Comparison of ENCODE assay signal across 8 cellular contexts in genomic region chr12:85866929-85867776, GRCh38. TPM values are rescaled to one million over a fixed set of nuclear protein-coding genes. Genes with fewer than 3 reads are reported as not detected.
A peak's percentile ranks its signal among the peaks of the same experiment; 100 is the strongest.
DNase-seq lines count a peak whose midpoint lies in the region; ATAC-seq, FAIRE-seq and TF ChIP-seq lines count a peak whose summit lies in the region.

No MANE protein-coding gene starts in this region.

- H3K4me3 ChIP-seq in PC-9 (no peak overlapping the region), epithelial cell of proximal tubule (ENCODE audit: low read depth, low read length) (no peak overlapping the region)

- no peak overlapping the region for H3K27ac ChIP-seq in PC-9

- no peak overlapping the region for H3K4me2 ChIP-seq in PC-9

- H3F3A ChIP-seq in PC-9 (ENCODE audit: insufficient read depth, low read depth) = no peaks in the 10 kb centered on the region

- H3K9me3 Mint-ChIP-seq in activated naive CD8-positive, alpha-beta T cell treated with anti-CD3 and anti-CD28 coated beads, Interleukin-2, amount 10 ng/mL, durations not matched to agents 7 days and 5 days = no peaks in the 10 kb centered on the region
- H3K9me3 Mint-ChIP-seq in activated naive CD8-positive, alpha-beta T cell treated with anti-CD3 and anti-CD28 coated beads for 36 hours = no peaks in the 10 kb centered on the region
- H3K9me3 Mint-ChIP-seq in nephron = no peaks in the 10 kb centered on the region

- TF ChIP-seq CTCF in PC-9 (conservative IDR thresholded peaks at IDR 0.05) = peak; percentile 87
- peak; percentile 84 for TF ChIP-seq CTCF in epithelial cell of proximal tubule (conservative IDR thresholded peaks at IDR 0.05; ENCODE audit: low read depth, low read length)
- TF ChIP-seq CTCF in nephron (IDR thresholded peaks at IDR 0.05; ENCODE audit: unreplicated experiment in 3 of 3) = peak; percentile 78 to 87 (median 80)

- no TSS peak for BruUV-seq in PC-9 (replicated peaks; lab: Mats Ljungman, UMichigan)

- H3K27me3 ChIP-seq in PC-9 (ENCODE audit: insufficient read depth, low read depth) = no peaks in the 10 kb centered on the region

- POLR2A ChIA-PET in activated naive CD8-positive, alpha-beta T cell treated with anti-CD3 and anti-CD28 coated beads, Interleukin-2, amount 10 ng/mL, durations not matched to agents 7 days and 5 days (lab: Charles Lee) = interaction anchor here (0.6 kb wide), 1 partner anchor 403 kb away, joined by 3 read pairs; no protein-coding TSS in a partner anchor
- POLR2A ChIA-PET in PC-9 (lab: Charles Lee; ENCODE audit: unreplicated experiment) = interaction anchor here (0.6 kb wide), 2 partner anchors 31 to 46 kb away, joined by 6 to 11 read pairs; partner anchors contain the start of gene RASSF9

- no peak for TF ChIP-seq EP300 in Ishikawa (IDR thresholded peaks at IDR 0.05; ENCODE audit: borderline replicate concordance)

- H3K27me3 Mint-ChIP-seq in activated naive CD8-positive, alpha-beta T cell treated with anti-CD3 and anti-CD28 coated beads, Interleukin-2, amount 10 ng/mL, durations not matched to agents 7 days and 5 days = peaks cover 3% of the 10 kb centered on the region
- no peaks in the 10 kb centered on the region for H3K27me3 Mint-ChIP-seq in activated naive CD8-positive, alpha-beta T cell treated with anti-CD3 and anti-CD28 coated beads for 36 hours
- peaks cover 4% of the 10 kb centered on the region for H3K27me3 Mint-ChIP-seq in nephron (ENCODE audit: low read depth)

- no peaks in the 10 kb centered on the region for H3K36me3 ChIP-seq in PC-9 (ENCODE audit: low read depth)

- CTCF ChIA-PET in PC-9 (lab: Charles Lee) = interaction anchor here (0.5 to 1.5 kb wide), 4 partner anchors 292 to 1886 kb away, joined by 3 to 10 read pairs (median 6); no protein-coding TSS in a partner anchor

- no peaks in the 10 kb centered on the region for H3K79me2 ChIP-seq in PC-9 (ENCODE audit: low read depth)

- TF ChIP-seq POLR2A in H54 (IDR thresholded peaks at IDR 0.05; ENCODE audit: low read depth, low read length) = no peak

- DNase-seq in activated naive CD8-positive, alpha-beta T cell treated with anti-CD3 and anti-CD28 coated beads, Interleukin-2, amount 10 ng/mL, durations not matched to agents 7 days and 5 days = no peak
- DNase-seq in activated naive CD8-positive, alpha-beta T cell treated with anti-CD3 and anti-CD28 coated beads for 36 hours = no peak
- DNase-seq in H54 (ENCODE audit: insufficient read length, low spot score) (no peak), PC-9 (peak; percentile 27 to 37), epithelial cell of proximal tubule (ENCODE audit: low read depth) (peak; percentile 7), mesenteric fat pad (ENCODE audit: low spot score) (no peak)

- no peaks in the 10 kb centered on the region for H4K20me1 ChIP-seq in PC-9 (ENCODE audit: insufficient read depth)

- H3K4me3 Mint-ChIP-seq in activated naive CD8-positive, alpha-beta T cell treated with anti-CD3 and anti-CD28 coated beads, Interleukin-2, amount 10 ng/mL, durations not matched to agents 7 days and 5 days = no peak overlapping the region
- no peak overlapping the region for H3K4me3 Mint-ChIP-seq in activated naive CD8-positive, alpha-beta T cell treated with anti-CD3 and anti-CD28 coated beads for 36 hours
- H3K4me3 Mint-ChIP-seq in nephron = peak overlapping the region; percentile 12 to 47 (median 31)

- peak; percentile 82 for TF ChIP-seq RAD21 in Ishikawa (IDR thresholded peaks at IDR 0.05; ENCODE audit: low read depth)

- no peaks in the 10 kb centered on the region for H3K4me1 ChIP-seq in PC-9 (replicated peaks; ENCODE audit: insufficient read depth)

- no peaks in the 10 kb centered on the region for H3K4me1 Mint-ChIP-seq in activated naive CD8-positive, alpha-beta T cell treated with anti-CD3 and anti-CD28 coated beads, Interleukin-2, amount 10 ng/mL, durations not matched to agents 7 days and 5 days
- H3K4me1 Mint-ChIP-seq in activated naive CD8-positive, alpha-beta T cell treated with anti-CD3 and anti-CD28 coated beads for 36 hours = no peaks in the 10 kb centered on the region
- peaks cover 9% of the 10 kb centered on the region for H3K4me1 Mint-ChIP-seq in nephron

- peak; percentile 56 for ATAC-seq in activated naive CD8-positive, alpha-beta T cell treated with anti-CD3 and anti-CD28 coated beads, Interleukin-2, amount 10 ng/mL, durations not matched to agents 7 days and 5 days (ENCODE audit: low read depth)

- intact Hi-C loops in PC-9 (cut with micrococcal nuclease; ENCODE audit: unreplicated experiment) = loop anchor here (1.0 to 5.0 kb wide), 3 partner anchors 45 to 399 kb away; no protein-coding TSS in a partner anchor

- H3K27ac Mint-ChIP-seq in activated naive CD8-positive, alpha-beta T cell treated with anti-CD3 and anti-CD28 coated beads, Interleukin-2, amount 10 ng/mL, durations not matched to agents 7 days and 5 days = no peak overlapping the region
- no peak overlapping the region for H3K27ac Mint-ChIP-seq in activated naive CD8-positive, alpha-beta T cell treated with anti-CD3 and anti-CD28 coated beads for 36 hours
- peak overlapping the region in 2 of 3 experiments; percentile 27 to 59 for H3K27ac Mint-ChIP-seq in nephron

- H3K9me3 ChIP-seq in PC-9 (ENCODE audit: insufficient read depth, low read depth) = no peaks in the 10 kb centered on the region

- H2AFZ ChIP-seq in PC-9 = no peak overlapping the region

- no peaks in the 10 kb centered on the region for H3K9me2 ChIP-seq in PC-9 (ENCODE audit: insufficient read depth)

- FAIRE-seq in H54 (lab: Jason Lieb, UNC) = peak; percentile 91

- no peaks in the 10 kb centered on the region for H3K36me3 Mint-ChIP-seq in activated naive CD8-positive, alpha-beta T cell treated with anti-CD3 and anti-CD28 coated beads, Interleukin-2, amount 10 ng/mL, durations not matched to agents 7 days and 5 days
- H3K36me3 Mint-ChIP-seq in activated naive CD8-positive, alpha-beta T cell treated with anti-CD3 and anti-CD28 coated beads for 36 hours = no peaks in the 10 kb centered on the region
- H3K36me3 Mint-ChIP-seq in nephron (ENCODE audit: low read depth) = no peaks in the 10 kb centered on the region

TF ChIP-seq in Ishikawa, 13 proteins besides CTCF, POLR2A, EP300 and RAD21:
- TF ChIP-seq CEBPB (IDR thresholded peaks at IDR 0.05) = no peak
- no peak for TF ChIP-seq YY1 (IDR thresholded peaks at IDR 0.05; ENCODE audit: low read depth)

RNA-seq across cellular contexts. Expression of gene NTS, which starts 6.9 kb away (rescaled TPM):
- total RNA-seq in activated naive CD8-positive, alpha-beta T cell treated with anti-CD3 and anti-CD28 coated beads, Interleukin-2, amount 10 ng/mL, durations not matched to agents 7 days and 5 days = not detected
- total RNA-seq in activated naive CD8-positive, alpha-beta T cell treated with anti-CD3 and anti-CD28 coated beads for 36 hours = not detected
- not detected in 2 replicates for total RNA-seq in PC-9 (2021)
- 0.51 TPM in 1 of 2 replicates, not detected in the other for total RNA-seq in epithelial cell of proximal tubule
- total RNA-seq in mesenteric fat pad = not detected

RNA-seq across cellular contexts. Expression of gene RASSF9, which starts 30.9 kb away (rescaled TPM):
- total RNA-seq in activated naive CD8-positive, alpha-beta T cell treated with anti-CD3 and anti-CD28 coated beads, Interleukin-2, amount 10 ng/mL, durations not matched to agents 7 days and 5 days = not detected
- not detected for total RNA-seq in activated naive CD8-positive, alpha-beta T cell treated with anti-CD3 and anti-CD28 coated beads for 36 hours
- 0.46 and 0.95 TPM in 2 replicates for total RNA-seq in PC-9 (2021)
- total RNA-seq in epithelial cell of proximal tubule = 1.8 and 3.8 TPM in 2 replicates
- total RNA-seq in mesenteric fat pad = 1.5 TPM

Comparison
In these comparisons a context has a peak if more than half of its experiments do, and no peak if none do; other contexts are left out.
1. DNase-seq: peak in PC-9 (2 of 2) and epithelial cell of proximal tubule (single experiment); none in activated naive CD8-positive, alpha-beta T cell treated with anti-CD3 and anti-CD28 coated beads, Interleukin-2, amount 10 ng/mL, durations not matched to agents 7 days and 5 days (single experiment), activated naive CD8-positive, alpha-beta T cell treated with anti-CD3 and anti-CD28 coated beads for 36 hours (single experiment), H54 (single experiment) and mesenteric fat pad (single experiment).
2. H3K27ac Mint-ChIP-seq: peak in nephron (2 of 3); none in activated naive CD8-positive, alpha-beta T cell treated with anti-CD3 and anti-CD28 coated beads, Interleukin-2, amount 10 ng/mL, durations not matched to agents 7 days and 5 days (single experiment) and activated naive CD8-positive, alpha-beta T cell treated with anti-CD3 and anti-CD28 coated beads for 36 hours (single experiment).
3. H3K4me3 Mint-ChIP-seq: peak in nephron (3 of 3); none in activated naive CD8-positive, alpha-beta T cell treated with anti-CD3 and anti-CD28 coated beads, Interleukin-2, amount 10 ng/mL, durations not matched to agents 7 days and 5 days (single experiment) and activated naive CD8-positive, alpha-beta T cell treated with anti-CD3 and anti-CD28 coated beads for 36 hours (single experiment).
4. Peak in every context shown above with its lines, with median percentiles within 50 percentile points of each other: CTCF ChIP-seq.